8 cellular contexts compared by ENCODE assay signal in genomic region chr5:75512383-75513074, GRCh38. TPM values are rescaled to one million over a fixed set of nuclear protein-coding genes. Genes with fewer than 3 reads are reported as not detected.
DNase-seq lines count a peak whose midpoint lies in the region; ATAC-seq, FAIRE-seq and TF ChIP-seq lines count a peak whose summit lies in the region.

No MANE protein-coding gene starts in this region.

- peaks cover 92% of the 10 kb centered on the region for H3K79me2 ChIP-seq in keratinocyte (ENCODE audit: control insufficient read depth, insufficient read depth, low read length)

- H3K9me3 Mint-ChIP-seq in activated CD8-positive, alpha-beta T cell treated with anti-CD3 and anti-CD28 coated beads for 36 hours = peaks cover 1% of the 10 kb centered on the region

- peak overlapping the region; percentile 94 for H3K4me2 ChIP-seq in keratinocyte (ENCODE audit: control insufficient read depth, extremely low read depth, insufficient read depth, low read depth, low read length)

- H3K9me3 ChIP-seq in A673 (ENCODE audit: low read depth, low read length, poor library complexity, severe bottlenecking) (no peaks in the 10 kb centered on the region), keratinocyte (ENCODE audit: control insufficient read depth, low read depth, low read length) (no peaks in the 10 kb centered on the region), tibial artery (no peaks in the 10 kb centered on the region)

- DNase-seq in A673 (ENCODE audit: low spot score) (no peak), H54 (ENCODE audit: insufficient read length, low spot score) (no peak), keratinocyte (ENCODE audit: low read depth, low spot score) (no peak), tibial artery (no peak), activated gamma-delta T cell treated with Interleukin-2 at 50 U/mL for 16 hours (no peak), GM19239 (ENCODE audit: insufficient read length, low spot score) (no peak), NCI-H1417 treated with DMSO at 0.1 percent for 48 hours (lab: John Stamatoyannopoulos, UW) (no peak)
- DNase-seq in activated CD8-positive, alpha-beta T cell treated with anti-CD3 and anti-CD28 coated beads for 36 hours = no peak

- TSS peak; percentile 62 for BruUV-seq in A673 (replicated peaks; lab: Mats Ljungman, UMichigan)

- H3K27ac Mint-ChIP-seq in activated CD8-positive, alpha-beta T cell treated with anti-CD3 and anti-CD28 coated beads for 36 hours = peak overlapping the region; percentile 96

- TF ChIP-seq POLR2A in H54 (IDR thresholded peaks at IDR 0.05; ENCODE audit: low read depth, low read length) = no peak

- H3K4me3 Mint-ChIP-seq in activated CD8-positive, alpha-beta T cell treated with anti-CD3 and anti-CD28 coated beads for 36 hours = peak overlapping the region; percentile 99

- H3K4me3 ChIP-seq in A673 (ENCODE audit: low read depth, low read length, poor library complexity, severe bottlenecking) (peak overlapping the region; percentile 93), keratinocyte (ENCODE audit: control insufficient read depth in 2 of 3, extremely low read depth in 1 of 3, insufficient read depth in 2 of 3, low read depth in 1 of 3, low read length in 3 of 3) (peak overlapping the region; percentile 96 to 98 (median 97)), tibial artery (peak overlapping the region; percentile 81 to 92)

- H3K4me1 Mint-ChIP-seq in activated CD8-positive, alpha-beta T cell treated with anti-CD3 and anti-CD28 coated beads for 36 hours (ENCODE audit: low read depth) = peaks cover 43% of the 10 kb centered on the region

- dilution Hi-C loops in keratinocyte (cut with MboI; ENCODE audit: extremely low pct_ligation_motif_present, low sequenced_read_pairs) = no loop called here

- peak; percentile 62 for FAIRE-seq in H54 (lab: Jason Lieb, UNC)
- FAIRE-seq in keratinocyte (lab: Jason Lieb, UNC) = no peak
- FAIRE-seq in GM19239 (lab: Jason Lieb, UNC) = no peak

- H4K20me1 ChIP-seq in keratinocyte (ENCODE audit: control insufficient read depth, extremely low read depth, insufficient read depth, low read length) = no peaks in the 10 kb centered on the region

- H3K27ac ChIP-seq in A673 (ENCODE audit: low read depth, low read length, poor library complexity, severe bottlenecking) (peak overlapping the region; percentile 71), keratinocyte (ENCODE audit: control insufficient read depth, insufficient read depth, low read length) (peak overlapping the region; percentile 90), tibial artery (peak overlapping the region; percentile 93 to 97)

- CTCF ChIA-PET in A673 (lab: Charles Lee) = no interaction called here
- CTCF ChIA-PET in activated CD8-positive, alpha-beta T cell treated with anti-CD3 and anti-CD28 coated beads for 36 hours (lab: Charles Lee) = interaction anchor here (0.9 to 1.2 kb wide), 2 partner anchors 8 to 31 kb away, joined by 3 to 5 read pairs; no protein-coding TSS in a partner anchor

- H3K4me1 ChIP-seq in A673 (ENCODE audit: insufficient read depth, low read length, poor library complexity, severe bottlenecking) (peaks cover 6% of the 10 kb centered on the region), keratinocyte (ENCODE audit: control insufficient read depth, extremely low read depth, insufficient read depth, low read length) (peaks cover 20% of the 10 kb centered on the region), tibial artery (peaks cover 0 to 47% (median 16%) of the 10 kb centered on the region in 4 donors)

- H3K36me3 ChIP-seq in A673 (ENCODE audit: insufficient read depth, low read length, poor library complexity, severe bottlenecking) (no peaks in the 10 kb centered on the region), keratinocyte (ENCODE audit: control insufficient read depth in 2 of 2, extremely low read depth in 1 of 2, insufficient read depth in 2 of 2, low read length in 2 of 2) (no peaks in the 10 kb centered on the region), tibial artery (no peaks in the 10 kb centered on the region)

- TF ChIP-seq CTCF in A673 (conservative IDR thresholded peaks at IDR 0.05; ENCODE audit: low read depth, low read length) (no peak), keratinocyte (optimal IDR thresholded peaks at IDR 0.05 in 1 of 3, IDR thresholded peaks at IDR 0.05 in 1 of 3, conservative IDR thresholded peaks at IDR 0.05 in 1 of 3; ENCODE audit: extremely low read depth in 1 of 3, insufficient read depth in 2 of 3, low read length in 3 of 3) (no peak), tibial artery (IDR thresholded peaks at IDR 0.05) (no peak)
- TF ChIP-seq CTCF in activated CD8-positive, alpha-beta T cell treated with anti-CD3 and anti-CD28 coated beads for 36 hours (IDR thresholded peaks at IDR 0.05) = no peak

- no peaks in the 10 kb centered on the region for H3K9me1 ChIP-seq in keratinocyte (ENCODE audit: control insufficient read depth, extremely low read depth, insufficient read depth, low read length)

- H2AFZ ChIP-seq in keratinocyte (ENCODE audit: control insufficient read depth, low read length) = peak overlapping the region; percentile 98

- H3K36me3 Mint-ChIP-seq in activated CD8-positive, alpha-beta T cell treated with anti-CD3 and anti-CD28 coated beads for 36 hours (ENCODE audit: low read depth) = peaks cover 19% of the 10 kb centered on the region

- H3K27me3 ChIP-seq in A673 (replicated peaks; ENCODE audit: insufficient read depth, low read depth, low read length, poor library complexity) (no peaks in the 10 kb centered on the region), keratinocyte (ENCODE audit: control insufficient read depth, extremely low read depth, insufficient read depth, low read length) (no peaks in the 10 kb centered on the region), tibial artery (no peaks in the 10 kb centered on the region)

- H3K27me3 Mint-ChIP-seq in activated CD8-positive, alpha-beta T cell treated with anti-CD3 and anti-CD28 coated beads for 36 hours = no peaks in the 10 kb centered on the region

- no peak for ATAC-seq in activated CD8-positive, alpha-beta T cell treated with anti-CD3 and anti-CD28 coated beads for 36 hours

- POLR2A ChIA-PET in A673 (lab: Charles Lee; ENCODE audit: low non-redundant PET) = no interaction called here
- POLR2A ChIA-PET in activated CD8-positive, alpha-beta T cell treated with anti-CD3 and anti-CD28 coated beads for 36 hours (lab: Charles Lee) = interaction anchor here (0.6 to 1.0 kb wide), 5 partner anchors 13 to 56 kb away, joined by 3 to 4 read pairs (median 3); no protein-coding TSS in a partner anchor

- peak overlapping the region; percentile 90 for H3K9ac ChIP-seq in keratinocyte (ENCODE audit: control insufficient read depth, extremely low read depth, insufficient read depth, low read length)

- intact Hi-C loops in A673 (cut with micrococcal nuclease; ENCODE audit: unreplicated experiment) = no loop called here
- intact Hi-C loops in activated CD8-positive, alpha-beta T cell treated with anti-CD3 and anti-CD28 coated beads for 36 hours (cut with micrococcal nuclease) = loop anchor here (5.0 to 10.0 kb wide), 4 partner anchors 55 to 1032 kb away; partner anchors contain the start of gene HMGCR
- intact Hi-C loops in tibial artery (cut with DNase I; ENCODE audit: low total_unique reads) = loop anchor here (2.0 to 5.0 kb wide), 2 partner anchors 204 to 460 kb away; partner anchors contain the start of genes GCNT4 and POC5

RNA-seq across cellular contexts. Expression of gene POLK, which starts 0.8 kb away (rescaled TPM):
- 21.5 and 23.2 TPM in 2 replicates for total RNA-seq in A673 (2021)
- total RNA-seq in activated CD8-positive, alpha-beta T cell treated with anti-CD3 and anti-CD28 coated beads for 36 hours = 10 to 100 TPM; 29.5 to 30.6 TPM
- 12.1 to 25.8 TPM (median 18.7 TPM) in 3 replicates for polyA plus RNA-seq in keratinocyte
- polyA plus RNA-seq in keratinocyte (2011; ENCODE audit: low read depth) = 20.6 TPM
- polyA plus RNA-seq in keratinocyte (2011; cell fraction: cytosol; rRNA removed) = 8.9 and 24.6 TPM in 2 replicates
- 38.4 and 47.6 TPM in 2 replicates for polyA plus RNA-seq in keratinocyte (2011; cell fraction: nucleus; rRNA removed)
- polyA plus RNA-seq in keratinocyte (2012; ENCODE audit: low replicate concordance) = 7.1 and 9.1 TPM in 2 replicates
- 12.9 to 54.3 TPM (median 30.0 TPM) in 3 replicates for polyA minus RNA-seq in keratinocyte
- polyA minus RNA-seq in keratinocyte (2011; cell fraction: cytosol; rRNA and poly(A)+ RNA removed) = 7.5 TPM
- 20.5 and 50.7 TPM in 2 replicates for polyA minus RNA-seq in keratinocyte (2011; cell fraction: nucleus; rRNA and poly(A)+ RNA removed)

RNA-seq across cellular contexts. Expression of gene CERT1, which starts 1.1 kb away (rescaled TPM):
- 24.8 and 30.0 TPM in 2 replicates for total RNA-seq in A673 (2021)
- total RNA-seq in activated CD8-positive, alpha-beta T cell treated with anti-CD3 and anti-CD28 coated beads for 36 hours = 10 to 100 TPM; 23.9 to 24.6 TPM
- polyA plus RNA-seq in keratinocyte = 13.0 to 20.8 TPM (median 14.2 TPM) in 3 replicates
- polyA plus RNA-seq in keratinocyte (2011; ENCODE audit: low read depth) = 78.7 TPM
- 13.0 and 18.9 TPM in 2 replicates for polyA plus RNA-seq in keratinocyte (2011; cell fraction: cytosol; rRNA removed)
- polyA plus RNA-seq in keratinocyte (2011; cell fraction: nucleus; rRNA removed) = 23.9 and 29.8 TPM in 2 replicates
- polyA plus RNA-seq in keratinocyte (2012; ENCODE audit: low replicate concordance) = 19.6 and 29.5 TPM in 2 replicates
- 24.7 to 51.6 TPM (median 27.3 TPM) in 3 replicates for polyA minus RNA-seq in keratinocyte
- polyA minus RNA-seq in keratinocyte (2011; cell fraction: cytosol; rRNA and poly(A)+ RNA removed) = 33.2 TPM
- polyA minus RNA-seq in keratinocyte (2011; cell fraction: nucleus; rRNA and poly(A)+ RNA removed) = 28.8 and 58.6 TPM in 2 replicates
